11 cellular contexts compared by ENCODE assay signal in the genomic region with DNA sequence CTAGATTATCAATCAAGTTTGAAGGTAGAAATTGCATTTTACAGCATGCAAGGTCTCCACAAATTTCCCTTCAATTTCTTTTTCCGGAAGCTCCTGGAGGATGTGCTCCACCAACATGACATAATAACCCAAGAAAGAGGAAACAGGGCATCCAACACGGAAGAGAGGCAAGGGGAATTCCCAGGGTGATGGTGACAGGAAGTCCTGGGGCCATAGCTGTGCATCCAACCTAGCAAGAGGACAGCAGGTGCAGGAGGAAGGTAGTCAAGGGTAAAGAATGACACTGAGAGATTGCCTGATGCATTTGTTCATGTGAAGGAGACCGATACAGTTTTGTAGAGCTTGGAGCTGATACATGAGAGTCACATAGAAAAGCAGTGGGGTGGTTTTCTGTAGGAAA.
DNase-seq lines count a peak whose midpoint lies in the region; ATAC-seq and TF ChIP-seq lines count a peak whose summit lies in the region.
"Had no signal": no experiment of that assay in that cellular context is flagged by ENCODE, and none has a peak within 500 bp of the region (broad histone marks: within the 10 kb centered on the region; RNA-seq: fewer than 3 reads in every experiment).

No MANE protein-coding gene starts in this region.

- DNase-seq in memory B cell (ENCODE audit: low spot score in 2 of 2) (peak; percentile 58 to 81), nucleus accumbens (lab: John Stamatoyannopoulos, UW) (no peak), SHP77 (lab: John Stamatoyannopoulos, UW) (no peak), NCI-H2107 treated with DMSO at 0.1 percent for 48 hours (lab: John Stamatoyannopoulos, UW; ENCODE audit: unreplicated experiment) (no peak)
- no peak for DNase-seq in activated T-cell treated with anti-CD3 and anti-CD28 coated beads, Interleukin-2, amount 50 U/mL, for 1 hour
- DNase-seq: cortex of kidney, GF-D8, KG1 had no signal

- H3K27me3 Mint-ChIP-seq in memory B cell, result no peaks in the 10 kb centered on the region

- H3K27ac Mint-ChIP-seq in memory B cell, result no peak overlapping the region

- no peaks in the 10 kb centered on the region for H3K36me3 Mint-ChIP-seq in memory B cell

- no peaks in the 10 kb centered on the region for H3K9me3 Mint-ChIP-seq in memory B cell

- peaks cover 39% of the 10 kb centered on the region for H3K4me1 Mint-ChIP-seq in memory B cell

- H3K4me3 Mint-ChIP-seq in memory B cell, result no peak overlapping the region

- ATAC-seq in GM18505 (IDR thresholded peaks at IDR 0.05; ENCODE audit: unreplicated experiment), result peak; percentile 79
- ATAC-seq in GM21515 (IDR thresholded peaks at IDR 0.05; ENCODE audit: unreplicated experiment), result peak; percentile 80
- ATAC-seq in HG03280 (IDR thresholded peaks at IDR 0.05; ENCODE audit: unreplicated experiment), result peak; percentile 75
- peak; percentile 92 for ATAC-seq in memory B cell (ENCODE audit: low read depth)

- TF ChIP-seq POLR2A in GM18505 (IDR thresholded peaks at IDR 0.05; ENCODE audit: borderline replicate concordance, extremely low read depth, insufficient read depth, insufficient read length), result peak; percentile 44

Comparison
In these comparisons a context has a peak if more than half of its experiments do, and no peak if none do; other contexts are left out.
1. DNase-seq: peak in memory B cell (2 of 2); none in nucleus accumbens (0 of 56), SHP77 (0 of 2), NCI-H2107 treated with DMSO at 0.1 percent for 48 hours (single experiment) and activated T-cell treated with anti-CD3 and anti-CD28 coated beads, Interleukin-2, amount 50 U/mL, for 1 hour (single experiment).
2. Peak in every context shown above with its lines, with median percentiles within 50 percentile points of each other: ATAC-seq.